1 cellular context compared by ENCODE assay signal in genomic region chr3:49133226-49133951, GRCh38.
TF ChIP-seq lines count a peak whose summit lies in the region.

No MANE protein-coding gene starts in this region.

TF ChIP-seq in HepG2, 621 proteins besides CTCF, POLR2A, EP300 and RAD21 (continues in another document):
- no peak for TF ChIP-seq HNF1A (IDR thresholded peaks at IDR 0.05; ENCODE audit: low read depth)
- no peak for TF ChIP-seq HNF1A (CRISPR knock-in tag; IDR thresholded peaks at IDR 0.05; ENCODE audit: borderline replicate concordance)
- peak; percentile 31; the same call in 1 of the 2 replicates for TF ChIP-seq HNF4G (IDR thresholded peaks at IDR 0.05; ENCODE audit: borderline replicate concordance, low read depth, low read length)
- no peak for TF ChIP-seq HNF4G (CRISPR knock-in tag; IDR thresholded peaks at IDR 0.05; ENCODE audit: borderline replicate concordance, low read depth)
- TF ChIP-seq, protein P1, sequence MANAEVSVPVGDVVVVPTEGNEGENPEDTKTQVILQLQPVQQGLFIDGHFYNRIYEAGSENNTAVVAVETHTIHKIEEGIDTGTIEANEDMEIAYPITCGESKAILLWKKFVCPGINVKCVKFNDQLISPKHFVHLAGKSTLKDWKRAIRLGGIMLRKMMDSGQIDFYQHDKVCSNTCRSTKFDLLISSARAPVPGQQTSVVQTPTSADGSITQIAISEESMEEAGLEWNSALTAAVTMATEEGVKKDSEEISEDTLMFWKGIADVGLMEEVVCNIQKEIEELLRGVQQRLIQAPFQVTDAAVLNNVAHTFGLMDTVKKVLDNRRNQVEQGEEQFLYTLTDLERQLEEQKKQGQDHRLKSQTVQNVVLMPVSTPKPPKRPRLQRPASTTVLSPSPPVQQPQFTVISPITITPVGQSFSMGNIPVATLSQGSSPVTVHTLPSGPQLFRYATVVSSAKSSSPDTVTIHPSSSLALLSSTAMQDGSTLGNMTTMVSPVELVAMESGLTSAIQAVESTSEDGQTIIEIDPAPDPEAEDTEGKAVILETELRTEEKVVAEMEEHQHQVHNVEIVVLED (CRISPR knock-in tag; IDR thresholded peaks at IDR 0.05; ENCODE audit: borderline replicate concordance), result 0 out of 2 replicates have a peak, but pooled peaks have one; percentile 8
- peak; percentile 53; the same call in 1 of the 2 replicates for TF ChIP-seq ZNF746 (CRISPR knock-in tag; IDR thresholded peaks at IDR 0.05)
- 0 out of 2 replicates have a peak, but pooled peaks have one; percentile 29 for TF ChIP-seq KAT8 (CRISPR knock-in tag; IDR thresholded peaks at IDR 0.05)
- peak; percentile 56 for TF ChIP-seq POLR2AphosphoS5 (IDR thresholded peaks at IDR 0.05; ENCODE audit: low read depth, low read length)
- TF ChIP-seq ZMYM3 (CRISPR knock-in tag; IDR thresholded peaks at IDR 0.05), result peak; percentile 17; the same call in 1 of the 2 replicates
- TF ChIP-seq, protein P2, sequence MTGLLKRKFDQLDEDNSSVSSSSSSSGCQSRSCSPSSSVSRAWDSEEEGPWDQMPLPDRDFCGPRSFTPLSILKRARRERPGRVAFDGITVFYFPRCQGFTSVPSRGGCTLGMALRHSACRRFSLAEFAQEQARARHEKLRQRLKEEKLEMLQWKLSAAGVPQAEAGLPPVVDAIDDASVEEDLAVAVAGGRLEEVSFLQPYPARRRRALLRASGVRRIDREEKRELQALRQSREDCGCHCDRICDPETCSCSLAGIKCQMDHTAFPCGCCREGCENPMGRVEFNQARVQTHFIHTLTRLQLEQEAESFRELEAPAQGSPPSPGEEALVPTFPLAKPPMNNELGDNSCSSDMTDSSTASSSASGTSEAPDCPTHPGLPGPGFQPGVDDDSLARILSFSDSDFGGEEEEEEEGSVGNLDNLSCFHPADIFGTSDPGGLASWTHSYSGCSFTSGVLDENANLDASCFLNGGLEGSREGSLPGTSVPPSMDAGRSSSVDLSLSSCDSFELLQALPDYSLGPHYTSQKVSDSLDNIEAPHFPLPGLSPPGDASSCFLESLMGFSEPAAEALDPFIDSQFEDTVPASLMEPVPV (CRISPR knock-in tag; IDR thresholded peaks at IDR 0.05), result no peak; the same call in 1 of the 2 replicates
- peak; percentile 38; the same call in 1 of the 2 replicates for TF ChIP-seq KDM2A (CRISPR knock-in tag; IDR thresholded peaks at IDR 0.05; ENCODE audit: borderline replicate concordance, low read depth)
- peak; percentile 39; the same call in 1 of the 2 replicates for TF ChIP-seq DMAP1 (CRISPR knock-in tag; IDR thresholded peaks at IDR 0.05)
- TF ChIP-seq PCBP1 (IDR thresholded peaks at IDR 0.05; ENCODE audit: borderline replicate concordance, low read depth, low read length), result 0 out of 2 replicates have a peak, but pooled peaks have one; percentile 86
- no peak for TF ChIP-seq ZNF446 (CRISPR knock-in tag; IDR thresholded peaks at IDR 0.05)
- TF ChIP-seq ZNF256 (CRISPR knock-in tag; conservative IDR thresholded peaks at IDR 0.05), result no peak
- TF ChIP-seq, protein P3, sequence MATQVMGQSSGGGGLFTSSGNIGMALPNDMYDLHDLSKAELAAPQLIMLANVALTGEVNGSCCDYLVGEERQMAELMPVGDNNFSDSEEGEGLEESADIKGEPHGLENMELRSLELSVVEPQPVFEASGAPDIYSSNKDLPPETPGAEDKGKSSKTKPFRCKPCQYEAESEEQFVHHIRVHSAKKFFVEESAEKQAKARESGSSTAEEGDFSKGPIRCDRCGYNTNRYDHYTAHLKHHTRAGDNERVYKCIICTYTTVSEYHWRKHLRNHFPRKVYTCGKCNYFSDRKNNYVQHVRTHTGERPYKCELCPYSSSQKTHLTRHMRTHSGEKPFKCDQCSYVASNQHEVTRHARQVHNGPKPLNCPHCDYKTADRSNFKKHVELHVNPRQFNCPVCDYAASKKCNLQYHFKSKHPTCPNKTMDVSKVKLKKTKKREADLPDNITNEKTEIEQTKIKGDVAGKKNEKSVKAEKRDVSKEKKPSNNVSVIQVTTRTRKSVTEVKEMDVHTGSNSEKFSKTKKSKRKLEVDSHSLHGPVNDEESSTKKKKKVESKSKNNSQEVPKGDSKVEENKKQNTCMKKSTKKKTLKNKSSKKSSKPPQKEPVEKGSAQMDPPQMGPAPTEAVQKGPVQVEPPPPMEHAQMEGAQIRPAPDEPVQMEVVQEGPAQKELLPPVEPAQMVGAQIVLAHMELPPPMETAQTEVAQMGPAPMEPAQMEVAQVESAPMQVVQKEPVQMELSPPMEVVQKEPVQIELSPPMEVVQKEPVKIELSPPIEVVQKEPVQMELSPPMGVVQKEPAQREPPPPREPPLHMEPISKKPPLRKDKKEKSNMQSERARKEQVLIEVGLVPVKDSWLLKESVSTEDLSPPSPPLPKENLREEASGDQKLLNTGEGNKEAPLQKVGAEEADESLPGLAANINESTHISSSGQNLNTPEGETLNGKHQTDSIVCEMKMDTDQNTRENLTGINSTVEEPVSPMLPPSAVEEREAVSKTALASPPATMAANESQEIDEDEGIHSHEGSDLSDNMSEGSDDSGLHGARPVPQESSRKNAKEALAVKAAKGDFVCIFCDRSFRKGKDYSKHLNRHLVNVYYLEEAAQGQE (IDR thresholded peaks at IDR 0.05; ENCODE audit: borderline replicate concordance in 1 of 2, low read depth in 1 of 2, low read length in 2 of 2), result peak in 1 of 2 experiments; percentile 20; a peak in 1 of 4 replicates
- no peak for TF ChIP-seq ASH2L (IDR thresholded peaks at IDR 0.05; ENCODE audit: insufficient read length, low read depth, low read length)
- peak; percentile 79 for TF ChIP-seq YY1 (IDR thresholded peaks at IDR 0.05; ENCODE audit: insufficient read depth, insufficient replicate concordance, low read depth, low read length)
- peak; percentile 83; the same call in 1 of the 2 replicates for TF ChIP-seq MAZ (IDR thresholded peaks at IDR 0.05; ENCODE audit: borderline replicate concordance, low read depth, low read length)
- TF ChIP-seq MAZ (CRISPR knock-in tag; IDR thresholded peaks at IDR 0.05; ENCODE audit: low read depth), result no peak; the same call in 1 of the 2 replicates
- TF ChIP-seq PAXIP1 (CRISPR knock-in tag; conservative IDR thresholded peaks at IDR 0.05), result peak; percentile 44; the same call in 1 of the 2 replicates
- TF ChIP-seq EED (CRISPR knock-in tag; IDR thresholded peaks at IDR 0.05), result no peak
- TF ChIP-seq HOXA3 (CRISPR knock-in tag; IDR thresholded peaks at IDR 0.05), result peak; percentile 20; the same call in 1 of the 2 replicates
- TF ChIP-seq ZNF331 (CRISPR knock-in tag; IDR thresholded peaks at IDR 0.05), result 0 out of 2 replicates have a peak, but pooled peaks have one; percentile 14
- TF ChIP-seq PBX3 (CRISPR knock-in tag; IDR thresholded peaks at IDR 0.05; ENCODE audit: borderline replicate concordance), result no peak
- TF ChIP-seq TEAD3 (CRISPR knock-in tag; optimal IDR thresholded peaks at IDR 0.05; ENCODE audit: borderline replicate concordance), result peak; percentile 82
- no peak for TF ChIP-seq CREB1 (IDR thresholded peaks at IDR 0.05)
- TF ChIP-seq CREB1 (CRISPR knock-in tag; IDR thresholded peaks at IDR 0.05), result 0 out of 2 replicates have a peak, but pooled peaks have one; percentile 4
- peak; percentile 37 for TF ChIP-seq U2AF1 (optimal IDR thresholded peaks at IDR 0.05; ENCODE audit: low read depth, low read length)
- peak; percentile 96 for TF ChIP-seq PRDM15 (CRISPR knock-in tag; IDR thresholded peaks at IDR 0.05)
- TF ChIP-seq RBFOX2 (IDR thresholded peaks at IDR 0.05; ENCODE audit: low read depth, low read length), result peak; percentile 59
- 0 out of 2 replicates have a peak, but pooled peaks have one; percentile 33 for TF ChIP-seq SOX13 (IDR thresholded peaks at IDR 0.05)
- TF ChIP-seq SOX13 (CRISPR knock-in tag; conservative IDR thresholded peaks at IDR 0.05 in 1 of 2, IDR thresholded peaks at IDR 0.05 in 1 of 2), result no peak
- peak; percentile 49; the same call in 1 of the 2 replicates for TF ChIP-seq MYC (CRISPR knock-in tag; IDR thresholded peaks at IDR 0.05; ENCODE audit: borderline replicate concordance)
- TF ChIP-seq TFDP2 (CRISPR knock-in tag; IDR thresholded peaks at IDR 0.05), result peak; percentile 38; the same call in 1 of the 2 replicates
- peak; percentile 4 for TF ChIP-seq RBM39 (IDR thresholded peaks at IDR 0.05; ENCODE audit: low read depth, low read length, poor library complexity, severe bottlenecking)
- no peak for TF ChIP-seq MTF1 (CRISPR knock-in tag; IDR thresholded peaks at IDR 0.05)
